ENCODE assay signal across 9 cellular contexts in genomic region chr6:12911387-12911960, GRCh38.
DNase-seq lines count a peak whose midpoint lies in the region; ATAC-seq, FAIRE-seq and TF ChIP-seq lines count a peak whose summit lies in the region.
"Had no signal": no experiment of that assay in that cellular context is flagged by ENCODE, and none has a peak within 500 bp of the region (broad histone marks: within the 10 kb centered on the region; RNA-seq: fewer than 3 reads in every experiment).

No MANE protein-coding gene starts in this region.

- H2AFZ ChIP-seq in MM.1S (ENCODE audit: low read length): no peak overlapping the region

- H3K4me3 ChIP-seq in MM.1S (ENCODE audit: low read length): no peak overlapping the region
- H3K4me3 ChIP-seq: SJCRH30 had no signal

- H4K20me1 ChIP-seq in MM.1S (ENCODE audit: insufficient read depth, low read length): no peaks in the 10 kb centered on the region

- H3K27me3 ChIP-seq in MM.1S (replicated peaks; ENCODE audit: insufficient read depth, low read length): no peaks in the 10 kb centered on the region
- H3K27me3 ChIP-seq: SJCRH30 had no signal

- no peak overlapping the region for H3K27ac ChIP-seq in MM.1S (ENCODE audit: low read length)
- H3K27ac ChIP-seq: SJCRH30 had no signal

- DNase-seq in EH (ENCODE audit: low read depth): peak; percentile 44
- peak; percentile 48 for DNase-seq in MM.1S
- peak; percentile 51 for DNase-seq in iris pigment epithelial cell (ENCODE audit: low read depth)
- no peak for DNase-seq in NCI-H226

- no peaks in the 10 kb centered on the region for H3K4me1 ChIP-seq in MM.1S (ENCODE audit: low read length)
- H3K4me1 ChIP-seq: SJCRH30 had no signal

- ATAC-seq in HG03025 (IDR thresholded peaks at IDR 0.05; ENCODE audit: low FRiP score, unreplicated experiment) (no peak), HG03039 (IDR thresholded peaks at IDR 0.05; ENCODE audit: unreplicated experiment) (no peak), HG02678 (IDR thresholded peaks at IDR 0.05; ENCODE audit: unreplicated experiment) (no peak)

- H3K9ac ChIP-seq in MM.1S (ENCODE audit: low read length): no peak overlapping the region

- no peak overlapping the region for H3K4me2 ChIP-seq in MM.1S (ENCODE audit: low read depth, low read length)

- H3F3A ChIP-seq in MM.1S (ENCODE audit: insufficient read depth, low read length): no peaks in the 10 kb centered on the region

- no peaks in the 10 kb centered on the region for H3K36me3 ChIP-seq in MM.1S (replicated peaks; ENCODE audit: insufficient read depth, low read length)
- H3K36me3 ChIP-seq: SJCRH30 had no signal

- peak; percentile 52 for TF ChIP-seq CTCF in MM.1S (IDR thresholded peaks at IDR 0.05; ENCODE audit: low read length)

- no peaks in the 10 kb centered on the region for H3K9me3 ChIP-seq in MM.1S (replicated peaks; ENCODE audit: insufficient read depth, low read length)
- H3K9me3 ChIP-seq: SJCRH30 had no signal

- H3K9me2 ChIP-seq in MM.1S (replicated peaks; ENCODE audit: insufficient read depth, low read length): no peaks in the 10 kb centered on the region

- peak; percentile 86 for FAIRE-seq in TTC549 (lab: Jason Lieb, UNC)

- no peaks in the 10 kb centered on the region for H3K79me2 ChIP-seq in MM.1S (ENCODE audit: low read length)
